Comparison of ENCODE assay signal across 11 cellular contexts in the genomic region with DNA sequence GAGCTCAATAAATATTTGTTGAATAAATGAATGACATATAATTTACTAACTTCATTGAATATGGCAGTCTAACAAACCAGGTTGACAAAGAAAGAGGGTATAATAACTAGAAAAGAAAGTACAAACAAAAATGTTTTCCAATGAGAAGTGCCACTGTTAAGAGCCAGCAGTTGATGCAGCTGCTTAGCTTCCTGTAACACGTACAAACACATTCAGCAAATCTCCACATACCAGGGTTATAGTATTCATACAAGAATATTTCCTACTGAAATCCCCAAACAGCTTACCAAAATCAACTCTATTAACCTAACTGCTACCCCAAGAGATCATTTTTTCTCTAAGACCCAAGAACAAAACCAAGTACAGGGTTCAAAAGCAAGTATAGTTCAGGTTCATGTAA.
DNase-seq lines count a peak whose midpoint lies in the region; ATAC-seq, FAIRE-seq and TF ChIP-seq lines count a peak whose summit lies in the region.
"Had no signal": no experiment of that assay in that cellular context is flagged by ENCODE, and none has a peak within 500 bp of the region (broad histone marks: within the 10 kb centered on the region; RNA-seq: fewer than 3 reads in every experiment).

No MANE protein-coding gene starts in this region.

- no peak for FAIRE-seq in K562 (lab: Jason Lieb, UNC)
- no peak for FAIRE-seq in D721Med (lab: Jason Lieb, UNC)

- BruUV-seq in K562 (replicated peaks; lab: Mats Ljungman, UMichigan): no TSS peak

- no peak for TF ChIP-seq EP300 in K562 (IDR thresholded peaks at IDR 0.05; ENCODE audit: low read length)

- H3K27me3 ChIP-seq in GM23248 (replicated peaks; ENCODE audit: insufficient read depth): no peaks in the 10 kb centered on the region
- H3K27me3 ChIP-seq in K562 (ENCODE audit: control insufficient read depth in 2 of 2, insufficient read depth in 2 of 2, low read length in 2 of 2): no peaks in the 10 kb centered on the region
- H3K27me3 ChIP-seq: SJCRH30 had no signal

- H3K79me2 ChIP-seq in GM23248 (ENCODE audit: insufficient read depth): no peaks in the 10 kb centered on the region
- no peaks in the 10 kb centered on the region; the same call in 2 of the 3 replicates for H3K79me2 ChIP-seq in K562 (ENCODE audit: control insufficient read depth, insufficient read depth, low read length)

- no peaks in the 10 kb centered on the region for H3K9me1 ChIP-seq in K562 (ENCODE audit: control insufficient read depth, insufficient read depth, low read length)

- H2AFZ ChIP-seq in GM23248 (no peak overlapping the region), K562 (ENCODE audit: low read depth, low read length) (peak overlapping the region; percentile 58)

- H3K27ac ChIP-seq in GM23248: 0 out of 2 replicates have a peak overlapping the region, but pooled peaks have one; percentile 90
- peak overlapping the region; percentile 62; the same call in 2 of the 3 replicates for H3K27ac ChIP-seq in K562 (ENCODE audit: extremely low read depth, low read depth, low read length)
- H3K27ac ChIP-seq in skin epidermis: peak overlapping the region in 19 of 21 experiments; percentile 16 to 83 (median 64)
- H3K27ac ChIP-seq: SJCRH30 had no signal

- CTCF ChIA-PET in K562 (lab: Yijun Ruan, JAX; ENCODE audit: low intra/inter-chr PET ratio): no interaction called here

- DNase-seq in GM23248 (peak; percentile 18), K562 (ENCODE audit: extremely low read depth in 1 of 4, low spot score in 3 of 4) (peak in 2 of 4 experiments; percentile 25 to 26), iris pigment epithelial cell (ENCODE audit: low read depth) (peak; percentile 80), mucosa of gallbladder (ENCODE audit: low spot score) (no peak), KBM-7 (no peak), D721Med (ENCODE audit: insufficient read length, low spot score) (no peak)
- DNase-seq: mesendoderm, NCI-H2227 treated with DMSO at 0.1 percent for 48 hours had no signal

- H3K4me3 ChIP-seq in GM23248 (no peak overlapping the region), K562 (no peak overlapping the region), skin epidermis (no peak overlapping the region)
- H3K4me3 ChIP-seq: SJCRH30 had no signal

- peaks cover 32% of the 10 kb centered on the region for H3F3A ChIP-seq in GM23248 (ENCODE audit: insufficient read depth)

- H3K9me2 ChIP-seq in GM23248 (ENCODE audit: insufficient read depth): no peaks in the 10 kb centered on the region

- TF ChIP-seq RAD21 in K562 (CRISPR knock-in tag; conservative IDR thresholded peaks at IDR 0.05 in 1 of 2, IDR thresholded peaks at IDR 0.05 in 1 of 2): no peak

- H3K36me3 ChIP-seq in GM23248 (ENCODE audit: low read depth) (no peaks in the 10 kb centered on the region), K562 (ENCODE audit: control insufficient read depth, insufficient read depth, low read length) (peaks cover 3% of the 10 kb centered on the region; the same call in 1 of the 3 replicates)
- H3K36me3 ChIP-seq: SJCRH30 had no signal

- H3K9ac ChIP-seq in GM23248 (no peak overlapping the region), K562 (ENCODE audit: insufficient read depth in 1 of 2, low read depth in 2 of 2, low read length in 2 of 2) (peak overlapping the region in 1 of 2 experiments; percentile 53; a peak in 1 of 4 replicates)

- intact Hi-C loops in K562 (cut with micrococcal nuclease): no loop called here

- H3K4me1 ChIP-seq in GM23248 (ENCODE audit: insufficient read depth): peaks cover 44% of the 10 kb centered on the region
- peaks cover 0 to 37% of the 10 kb centered on the region in 2 experiments; a peak in 3 of 5 replicates for H3K4me1 ChIP-seq in K562 (replicated peaks in 1 of 2; ENCODE audit: control insufficient read depth in 2 of 2, insufficient read depth in 2 of 2, low read length in 2 of 2)

- in situ Hi-C loops in GM23248 (cut with MboI) (no loop called here), K562 (cut with MboI) (no loop called here), KBM-7 (cut with MboI; ENCODE audit: low pct_unique_long_range_greater_than_20kb, low sequenced_read_pairs) (no loop called here)

- TF ChIP-seq CTCF in K562 (IDR thresholded peaks at IDR 0.05 in 2 of 3, conservative IDR thresholded peaks at IDR 0.05 in 1 of 3; ENCODE audit: insufficient read depth in 2 of 3, low read depth in 1 of 3, low read length in 3 of 3): no peak
- no peak for TF ChIP-seq CTCF in D721Med (IDR thresholded peaks at IDR 0.05; ENCODE audit: insufficient read depth, missing control alignments)

- no peaks in the 10 kb centered on the region for H4K20me1 ChIP-seq in GM23248 (ENCODE audit: insufficient read depth)
- no peaks in the 10 kb centered on the region for H4K20me1 ChIP-seq in K562 (replicated peaks; ENCODE audit: control insufficient read depth, insufficient read depth, low read length)

- H3K9me3 ChIP-seq in GM23248 (ENCODE audit: low read depth) (no peaks in the 10 kb centered on the region), K562 (replicated peaks; ENCODE audit: control insufficient read depth, insufficient read depth, low read depth, low read length) (no peaks in the 10 kb centered on the region)
- H3K9me3 ChIP-seq: SJCRH30 had no signal

- no peak for TF ChIP-seq POLR2A in K562 (conservative IDR thresholded peaks at IDR 0.05)

- peak overlapping the region; percentile 65 for H3K4me2 ChIP-seq in GM23248 (ENCODE audit: unreplicated experiment)
- peak overlapping the region; percentile 32; the same call in 1 of the 2 replicates for H3K4me2 ChIP-seq in K562 (ENCODE audit: insufficient read depth, low read length)

- 69 to 86% methylated on average over 1 of the region's 1 CpG for WGBS in GM23248 (ENCODE audit: low coverage in 1 of 2, low lambda C conversion rate in 2 of 2, missing lambda C conversion rate in 2 of 2), 2 experiments
- 10% methylated on average over 1 of the region's 1 CpG for WGBS in K562 (ENCODE audit: insufficient coverage, low coverage, missing lambda C conversion rate)

- POLR2A ChIA-PET in K562 (lab: Yijun Ruan, JAX): interaction anchor here (0.6 to 1.8 kb wide), 2 partner anchors 12 to 224 kb away, joined by 5 to 9 read pairs; no protein-coding TSS in a partner anchor

- ATAC-seq in K562 (peak; percentile 56), GM19397 (IDR thresholded peaks at IDR 0.05; ENCODE audit: unreplicated experiment) (no peak)

TF ChIP-seq in K562, 482 proteins besides CTCF, POLR2A, EP300 and RAD21:
- TF ChIP-seq E2F1 (CRISPR knock-in tag; IDR thresholded peaks at IDR 0.05) (no peak), ZNF324 (CRISPR knock-in tag; IDR thresholded peaks at IDR 0.05) (no peak), NBN (IDR thresholded peaks at IDR 0.05; ENCODE audit: low read depth) (no peak), NCOA6 (IDR thresholded peaks at IDR 0.05) (no peak), TRIM24 (IDR thresholded peaks at IDR 0.05) (no peak)

Comparison
In these comparisons a context has a peak if more than half of its experiments do, and no peak if none do; other contexts are left out.
1. DNase-seq: peak in GM23248 (single experiment) and iris pigment epithelial cell (single experiment); none in mucosa of gallbladder (single experiment), KBM-7 (single experiment) and D721Med (single experiment).
2. Peak in every context shown above with its lines, with median percentiles within 50 percentile points of each other: H3K27ac ChIP-seq.